In the genomic region with DNA sequence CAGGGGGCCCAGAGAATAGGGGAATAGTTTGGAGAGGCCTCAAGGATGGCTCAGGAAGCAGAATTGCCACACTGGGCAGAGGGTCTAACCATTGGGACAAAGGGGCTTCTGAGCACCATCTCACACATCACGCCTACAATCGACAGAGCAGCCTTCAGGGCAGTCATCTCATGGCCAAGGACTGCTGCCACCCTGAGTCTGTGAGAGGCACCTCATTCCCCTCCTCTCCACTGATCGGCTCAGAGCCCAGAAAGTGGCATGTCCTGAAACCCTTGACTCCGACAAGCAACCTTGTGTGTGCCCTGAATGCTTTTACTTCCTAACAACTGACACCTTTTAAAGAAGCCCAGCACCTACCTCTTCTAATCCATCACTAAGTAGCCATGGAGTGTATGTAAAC, we compare ENCODE assay signal across 1 cellular context.
TF ChIP-seq lines count a peak whose summit lies in the region.

No MANE protein-coding gene starts in this region.

TF ChIP-seq in H1, 55 proteins besides CTCF, POLR2A, EP300 and RAD21 (continued from another document):
- TF ChIP-seq, protein P1, sequence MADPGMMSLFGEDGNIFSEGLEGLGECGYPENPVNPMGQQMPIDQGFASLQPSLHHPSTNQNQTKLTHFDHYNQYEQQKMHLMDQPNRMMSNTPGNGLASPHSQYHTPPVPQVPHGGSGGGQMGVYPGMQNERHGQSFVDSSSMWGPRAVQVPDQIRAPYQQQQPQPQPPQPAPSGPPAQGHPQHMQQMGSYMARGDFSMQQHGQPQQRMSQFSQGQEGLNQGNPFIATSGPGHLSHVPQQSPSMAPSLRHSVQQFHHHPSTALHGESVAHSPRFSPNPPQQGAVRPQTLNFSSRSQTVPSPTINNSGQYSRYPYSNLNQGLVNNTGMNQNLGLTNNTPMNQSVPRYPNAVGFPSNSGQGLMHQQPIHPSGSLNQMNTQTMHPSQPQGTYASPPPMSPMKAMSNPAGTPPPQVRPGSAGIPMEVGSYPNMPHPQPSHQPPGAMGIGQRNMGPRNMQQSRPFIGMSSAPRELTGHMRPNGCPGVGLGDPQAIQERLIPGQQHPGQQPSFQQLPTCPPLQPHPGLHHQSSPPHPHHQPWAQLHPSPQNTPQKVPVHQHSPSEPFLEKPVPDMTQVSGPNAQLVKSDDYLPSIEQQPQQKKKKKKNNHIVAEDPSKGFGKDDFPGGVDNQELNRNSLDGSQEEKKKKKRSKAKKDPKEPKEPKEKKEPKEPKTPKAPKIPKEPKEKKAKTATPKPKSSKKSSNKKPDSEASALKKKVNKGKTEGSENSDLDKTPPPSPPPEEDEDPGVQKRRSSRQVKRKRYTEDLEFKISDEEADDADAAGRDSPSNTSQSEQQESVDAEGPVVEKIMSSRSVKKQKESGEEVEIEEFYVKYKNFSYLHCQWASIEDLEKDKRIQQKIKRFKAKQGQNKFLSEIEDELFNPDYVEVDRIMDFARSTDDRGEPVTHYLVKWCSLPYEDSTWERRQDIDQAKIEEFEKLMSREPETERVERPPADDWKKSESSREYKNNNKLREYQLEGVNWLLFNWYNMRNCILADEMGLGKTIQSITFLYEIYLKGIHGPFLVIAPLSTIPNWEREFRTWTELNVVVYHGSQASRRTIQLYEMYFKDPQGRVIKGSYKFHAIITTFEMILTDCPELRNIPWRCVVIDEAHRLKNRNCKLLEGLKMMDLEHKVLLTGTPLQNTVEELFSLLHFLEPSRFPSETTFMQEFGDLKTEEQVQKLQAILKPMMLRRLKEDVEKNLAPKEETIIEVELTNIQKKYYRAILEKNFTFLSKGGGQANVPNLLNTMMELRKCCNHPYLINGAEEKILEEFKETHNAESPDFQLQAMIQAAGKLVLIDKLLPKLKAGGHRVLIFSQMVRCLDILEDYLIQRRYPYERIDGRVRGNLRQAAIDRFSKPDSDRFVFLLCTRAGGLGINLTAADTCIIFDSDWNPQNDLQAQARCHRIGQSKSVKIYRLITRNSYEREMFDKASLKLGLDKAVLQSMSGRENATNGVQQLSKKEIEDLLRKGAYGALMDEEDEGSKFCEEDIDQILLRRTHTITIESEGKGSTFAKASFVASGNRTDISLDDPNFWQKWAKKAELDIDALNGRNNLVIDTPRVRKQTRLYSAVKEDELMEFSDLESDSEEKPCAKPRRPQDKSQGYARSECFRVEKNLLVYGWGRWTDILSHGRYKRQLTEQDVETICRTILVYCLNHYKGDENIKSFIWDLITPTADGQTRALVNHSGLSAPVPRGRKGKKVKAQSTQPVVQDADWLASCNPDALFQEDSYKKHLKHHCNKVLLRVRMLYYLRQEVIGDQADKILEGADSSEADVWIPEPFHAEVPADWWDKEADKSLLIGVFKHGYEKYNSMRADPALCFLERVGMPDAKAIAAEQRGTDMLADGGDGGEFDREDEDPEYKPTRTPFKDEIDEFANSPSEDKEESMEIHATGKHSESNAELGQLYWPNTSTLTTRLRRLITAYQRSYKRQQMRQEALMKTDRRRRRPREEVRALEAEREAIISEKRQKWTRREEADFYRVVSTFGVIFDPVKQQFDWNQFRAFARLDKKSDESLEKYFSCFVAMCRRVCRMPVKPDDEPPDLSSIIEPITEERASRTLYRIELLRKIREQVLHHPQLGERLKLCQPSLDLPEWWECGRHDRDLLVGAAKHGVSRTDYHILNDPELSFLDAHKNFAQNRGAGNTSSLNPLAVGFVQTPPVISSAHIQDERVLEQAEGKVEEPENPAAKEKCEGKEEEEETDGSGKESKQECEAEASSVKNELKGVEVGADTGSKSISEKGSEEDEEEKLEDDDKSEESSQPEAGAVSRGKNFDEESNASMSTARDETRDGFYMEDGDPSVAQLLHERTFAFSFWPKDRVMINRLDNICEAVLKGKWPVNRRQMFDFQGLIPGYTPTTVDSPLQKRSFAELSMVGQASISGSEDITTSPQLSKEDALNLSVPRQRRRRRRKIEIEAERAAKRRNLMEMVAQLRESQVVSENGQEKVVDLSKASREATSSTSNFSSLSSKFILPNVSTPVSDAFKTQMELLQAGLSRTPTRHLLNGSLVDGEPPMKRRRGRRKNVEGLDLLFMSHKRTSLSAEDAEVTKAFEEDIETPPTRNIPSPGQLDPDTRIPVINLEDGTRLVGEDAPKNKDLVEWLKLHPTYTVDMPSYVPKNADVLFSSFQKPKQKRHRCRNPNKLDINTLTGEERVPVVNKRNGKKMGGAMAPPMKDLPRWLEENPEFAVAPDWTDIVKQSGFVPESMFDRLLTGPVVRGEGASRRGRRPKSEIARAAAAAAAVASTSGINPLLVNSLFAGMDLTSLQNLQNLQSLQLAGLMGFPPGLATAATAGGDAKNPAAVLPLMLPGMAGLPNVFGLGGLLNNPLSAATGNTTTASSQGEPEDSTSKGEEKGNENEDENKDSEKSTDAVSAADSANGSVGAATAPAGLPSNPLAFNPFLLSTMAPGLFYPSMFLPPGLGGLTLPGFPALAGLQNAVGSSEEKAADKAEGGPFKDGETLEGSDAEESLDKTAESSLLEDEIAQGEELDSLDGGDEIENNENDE (IDR thresholded peaks at IDR 0.05; ENCODE audit: insufficient replicate concordance, low read length): no peak
- TF ChIP-seq CHD1 (IDR thresholded peaks at IDR 0.05; ENCODE audit: low read depth, low read length): no peak
- no peak for TF ChIP-seq SP2 (IDR thresholded peaks at IDR 0.05; ENCODE audit: low read length)
- TF ChIP-seq TEAD4 (IDR thresholded peaks at IDR 0.05; ENCODE audit: low read depth, low read length): no peak
- TF ChIP-seq ZNF274 (IDR thresholded peaks at IDR 0.05; ENCODE audit: borderline replicate concordance, extremely low read depth, low read length): no peak
- TF ChIP-seq CBX5 (IDR thresholded peaks at IDR 0.05; ENCODE audit: low read depth, low read length): no peak
- TF ChIP-seq CEBPB (IDR thresholded peaks at IDR 0.05; ENCODE audit: low read depth, low read length): no peak
- TF ChIP-seq TAF1 (IDR thresholded peaks at IDR 0.05; ENCODE audit: low read depth, low read length): no peak
- no peak for TF ChIP-seq MAFK (IDR thresholded peaks at IDR 0.05; ENCODE audit: low read depth, low read length)
- TF ChIP-seq, protein P2, sequence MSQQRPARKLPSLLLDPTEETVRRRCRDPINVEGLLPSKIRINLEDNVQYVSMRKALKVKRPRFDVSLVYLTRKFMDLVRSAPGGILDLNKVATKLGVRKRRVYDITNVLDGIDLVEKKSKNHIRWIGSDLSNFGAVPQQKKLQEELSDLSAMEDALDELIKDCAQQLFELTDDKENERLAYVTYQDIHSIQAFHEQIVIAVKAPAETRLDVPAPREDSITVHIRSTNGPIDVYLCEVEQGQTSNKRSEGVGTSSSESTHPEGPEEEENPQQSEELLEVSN (IDR thresholded peaks at IDR 0.05): no peak
- no peak for TF ChIP-seq SP4 (IDR thresholded peaks at IDR 0.05; ENCODE audit: low read length)
- TF ChIP-seq CBX8 (IDR thresholded peaks at IDR 0.05; ENCODE audit: borderline replicate concordance, low read depth, low read length): no peak
- TF ChIP-seq SAP30 (IDR thresholded peaks at IDR 0.05; ENCODE audit: insufficient read depth, insufficient replicate concordance, low read length): no peak
- no peak for TF ChIP-seq POLR2AphosphoS5 (IDR thresholded peaks at IDR 0.05; ENCODE audit: low read depth, low read length)
- no peak for TF ChIP-seq GABPA (IDR thresholded peaks at IDR 0.05; ENCODE audit: borderline replicate concordance, insufficient read depth, low read length)
- TF ChIP-seq PHF8 (conservative IDR thresholded peaks at IDR 0.05; ENCODE audit: low read depth, low read length): no peak
- no peak for TF ChIP-seq BACH1 (IDR thresholded peaks at IDR 0.05; ENCODE audit: low read length)
TF ChIP-seq in H1: peak in this region for 0.
